Comparison of ENCODE assay signal across 2 cellular contexts in the genomic region with DNA sequence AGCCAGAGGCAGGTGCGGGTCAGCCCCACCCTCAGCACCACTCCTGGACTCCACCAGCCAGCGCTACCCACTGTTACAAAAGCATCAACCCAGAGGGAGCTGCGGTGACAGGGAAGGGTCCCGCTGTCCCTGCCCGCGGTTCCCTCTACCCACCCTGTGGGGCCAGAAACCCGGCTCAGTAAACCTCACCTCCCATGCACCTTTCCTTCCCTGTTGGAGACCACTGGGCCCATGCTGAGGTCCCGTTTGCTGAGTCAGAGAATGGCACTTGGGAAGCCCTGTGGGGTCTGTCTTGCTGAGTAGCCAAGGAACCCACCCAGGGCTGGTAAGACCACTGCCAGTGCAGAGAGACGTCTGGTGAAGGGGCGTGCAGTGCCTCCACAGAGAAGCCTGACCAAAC.
TF ChIP-seq lines count a peak whose summit lies in the region.

No MANE protein-coding gene starts in this region.

TF ChIP-seq in HEK293, 187 proteins besides CTCF, POLR2A, EP300 and RAD21:
- peak; percentile 93 for TF ChIP-seq ZIC2 (tag by site-specific recombination; IDR thresholded peaks at IDR 0.05)
- no peak for TF ChIP-seq ZSCAN23 (tag by site-specific recombination; IDR thresholded peaks at IDR 0.05)
- peak; percentile 75 for TF ChIP-seq GLIS1 (tag by site-specific recombination; IDR thresholded peaks at IDR 0.05)

TF ChIP-seq in H1, 55 proteins besides CTCF, POLR2A, EP300 and RAD21:
- TF ChIP-seq RBBP5 (IDR thresholded peaks at IDR 0.05; ENCODE audit: borderline replicate concordance, low read depth, low read length) (no peak), BRCA1 (IDR thresholded peaks at IDR 0.05; ENCODE audit: low read depth, low read length) (no peak), RFX5 (IDR thresholded peaks at IDR 0.05; ENCODE audit: borderline replicate concordance, low read depth, low read length) (no peak), TBP (IDR thresholded peaks at IDR 0.05; ENCODE audit: low read depth, low read length) (no peak), TEAD4 (IDR thresholded peaks at IDR 0.05; ENCODE audit: low read depth, low read length) (no peak), SP4 (IDR thresholded peaks at IDR 0.05; ENCODE audit: low read length) (no peak), CHD2 (IDR thresholded peaks at IDR 0.05; ENCODE audit: low read length) (no peak), KDM1A (IDR thresholded peaks at IDR 0.05; ENCODE audit: borderline replicate concordance, low read length) (no peak), SIX5 (IDR thresholded peaks at IDR 0.05; ENCODE audit: low read depth, low read length) (no peak), NANOG (IDR thresholded peaks at IDR 0.05; ENCODE audit: insufficient read depth, low read depth, low read length, poor library complexity, severe bottlenecking) (no peak)
- TF ChIP-seq, protein P1, sequence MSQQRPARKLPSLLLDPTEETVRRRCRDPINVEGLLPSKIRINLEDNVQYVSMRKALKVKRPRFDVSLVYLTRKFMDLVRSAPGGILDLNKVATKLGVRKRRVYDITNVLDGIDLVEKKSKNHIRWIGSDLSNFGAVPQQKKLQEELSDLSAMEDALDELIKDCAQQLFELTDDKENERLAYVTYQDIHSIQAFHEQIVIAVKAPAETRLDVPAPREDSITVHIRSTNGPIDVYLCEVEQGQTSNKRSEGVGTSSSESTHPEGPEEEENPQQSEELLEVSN (IDR thresholded peaks at IDR 0.05) = no peak
